ENCODE assay signal across 8 cellular contexts in the genomic region with DNA sequence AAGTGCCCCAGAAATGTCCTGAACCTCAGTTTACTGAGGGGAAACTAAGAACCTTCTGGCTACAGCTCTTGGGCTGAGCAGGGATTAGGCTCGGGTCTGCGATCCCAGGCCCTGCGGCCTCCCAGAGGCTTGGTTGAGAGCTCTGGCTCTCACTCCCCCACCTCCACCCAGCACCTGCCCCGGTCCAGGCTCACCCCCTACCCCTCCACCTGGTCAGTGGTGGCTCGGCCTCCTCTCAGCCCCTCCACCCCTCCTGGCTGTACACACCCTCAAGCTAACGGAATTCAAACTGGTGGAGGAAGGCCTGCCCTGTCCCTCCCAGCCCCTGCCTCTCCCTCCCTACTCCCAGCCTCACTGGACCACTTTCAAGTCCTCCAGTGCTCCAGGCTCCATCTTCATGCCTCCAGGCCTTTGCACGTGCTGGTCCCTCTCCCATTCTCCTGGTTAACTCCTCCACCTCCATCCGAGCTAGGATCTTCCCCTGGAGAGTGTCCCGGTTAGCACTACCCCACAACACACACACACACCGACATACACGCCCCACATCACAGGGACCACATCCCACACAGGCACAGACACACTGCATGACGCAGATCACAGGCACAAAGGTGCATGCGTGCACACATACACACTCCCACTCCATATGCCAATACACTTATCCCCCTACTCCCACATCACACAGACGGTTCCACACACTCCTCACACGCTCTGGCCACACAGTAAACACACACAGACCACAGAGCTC.
A peak's percentile ranks its signal among the peaks of the same experiment; 100 is the strongest.
DNase-seq lines count a peak whose midpoint lies in the region; ATAC-seq and TF ChIP-seq lines count a peak whose summit lies in the region.

No MANE protein-coding gene starts in this region.

- H3K4me1 ChIP-seq in lung (ENCODE audit: control insufficient read depth in 2 of 2, insufficient read depth in 2 of 2, low read length in 2 of 2): peaks cover 3 to 28% of the 10 kb centered on the region in 2 donors

- no peaks in the 10 kb centered on the region for H3K9me3 ChIP-seq in lung (ENCODE audit: control insufficient read depth in 2 of 2, insufficient read depth in 1 of 2, low read length in 1 of 2)

- peak overlapping the region; percentile 52 for H3K4me3 ChIP-seq in AG04449 (ENCODE audit: low read depth, low read length)
- H3K4me3 ChIP-seq in brain microvascular endothelial cell (ENCODE audit: low read depth, low read length): peak overlapping the region; percentile 34
- peak overlapping the region; percentile 45 for H3K4me3 ChIP-seq in lung

- POLR2A ChIA-PET in AG04449 (lab: Yijun Ruan, JAX): interaction anchor here (0.5 to 2.0 kb wide), 12 partner anchors 8 to 350 kb away, joined by 3 to 14 read pairs (median 4); partner anchors contain the start of gene IER5L

- in situ Hi-C loops in brain microvascular endothelial cell (cut with HindIII; ENCODE audit: low pct_ligation_motif_present, low sequenced_read_pairs): no loop called here

- CTCF ChIA-PET in AG04449 (lab: Yijun Ruan, JAX): interaction anchor here (1.0 to 2.9 kb wide), 10 partner anchors 10 to 358 kb away, joined by 3 to 14 read pairs (median 4); no protein-coding TSS in a partner anchor

- H3K36me3 ChIP-seq in brain microvascular endothelial cell (replicated peaks): no peaks in the 10 kb centered on the region
- peaks cover 0 to 8% of the 10 kb centered on the region in 2 donors for H3K36me3 ChIP-seq in lung (ENCODE audit: control insufficient read depth in 2 of 2, insufficient read depth in 2 of 2, low read length in 2 of 2)

- DNase-seq in AG04449 (ENCODE audit: low read depth, low spot score) (no peak), T follicular helper cell (ENCODE audit: low read depth) (peak; percentile 66), brain microvascular endothelial cell (no peak), lung (ENCODE audit: low spot score) (no peak), GM20000 (ENCODE audit: low spot score) (no peak)
- peak; percentile 58 for DNase-seq in stimulated activated naive CD8-positive, alpha-beta T cell treated with anti-CD3 and anti-CD28 coated beads, Interleukin-15, Interleukin-2, amounts not matched to agents 100 U/mL and 50 U/mL, for 24 hours

- no peak for ATAC-seq in lung (ENCODE audit: insufficient read depth, low FRiP score)
- ATAC-seq in stimulated activated naive CD8-positive, alpha-beta T cell treated with anti-CD3 and anti-CD28 coated beads, Interleukin-15, Interleukin-2, amounts not matched to agents 100 U/mL and 50 U/mL, for 24 hours: peak; percentile 13
- ATAC-seq in GM18511 (IDR thresholded peaks at IDR 0.05; ENCODE audit: unreplicated experiment): no peak
- ATAC-seq in GM21529 (IDR thresholded peaks at IDR 0.05; ENCODE audit: unreplicated experiment): no peak

- WGBS in lung, 2 donors: 48 to 72% methylated on average over 15 of the region's 15 CpGs

- H3K27ac ChIP-seq in brain microvascular endothelial cell (peak overlapping the region; percentile 100), lung (ENCODE audit: low read depth in 1 of 2, low read length in 1 of 2) (peak overlapping the region; percentile 95 to 98)

- TF ChIP-seq CTCF in AG04449 (IDR thresholded peaks at IDR 0.05; ENCODE audit: insufficient read depth, low read length, missing control alignments) (no peak), brain microvascular endothelial cell (IDR thresholded peaks at IDR 0.05; ENCODE audit: low read depth, low read length, missing control alignments) (no peak), lung (IDR thresholded peaks at IDR 0.05; ENCODE audit: control extremely low read depth, extremely low read depth) (no peak), GM20000 (IDR thresholded peaks at IDR 0.05; ENCODE audit: extremely low read depth, missing control alignments) (no peak)

- H3K27me3 ChIP-seq in brain microvascular endothelial cell (replicated peaks) (no peaks in the 10 kb centered on the region), lung (ENCODE audit: control insufficient read depth, insufficient read depth) (no peaks in the 10 kb centered on the region)

Comparison
In these comparisons a context has a peak if more than half of its experiments do, and no peak if none do; other contexts are left out.
1. DNase-seq: peak in T follicular helper cell (single experiment) and stimulated activated naive CD8-positive, alpha-beta T cell treated with anti-CD3 and anti-CD28 coated beads, Interleukin-15, Interleukin-2, amounts not matched to agents 100 U/mL and 50 U/mL, for 24 hours (single experiment); none in AG04449 (single experiment), brain microvascular endothelial cell (single experiment), lung (single experiment) and GM20000 (single experiment).
2. Peak in every context shown above with its lines, with median percentiles within 50 percentile points of each other: H3K4me3 ChIP-seq.